In genomic region chr15:94877833-94878232, GRCh38 we compare ENCODE assay signal across 28 cellular contexts.
"Had no signal": no experiment of that assay in that cellular context is flagged by ENCODE, and none has a peak within 500 bp of the region (broad histone marks: within the 10 kb centered on the region; RNA-seq: fewer than 3 reads in every experiment).

No MANE protein-coding gene starts in this region.

- H3K4me3 ChIP-seq: left lung, lower lobe of right lung, mucosa of descending colon, pancreas, prostate gland, skin epidermis, stomach, testis, thyroid gland, transverse colon, upper lobe of left lung, vagina had no signal

- H3K27me3 ChIP-seq: left lung, pancreas, stomach, testis, thyroid gland, transverse colon, upper lobe of left lung, vagina had no signal

- DNase-seq: hippocampal formation; kidney; left colon; left lung; lower lobe of right lung; mammary epithelial cell; midbrain; mucosa of descending colon; naive thymus-derived CD4-positive, alpha-beta T cell; nucleus accumbens; pancreas; posterior cingulate gyrus; retina; right cardiac atrium; stimulated activated CD4-positive, alpha-beta T cell treated with anti-CD3 and anti-CD28 coated beads, Interleukin-12 subunit alpha, Interleukin-12 subunit beta, amount 100 ng/mL, for 4 hours; stimulated activated CD4-positive, alpha-beta T cell treated with anti-CD3 and anti-CD28 coated beads, Interleukin-15, amount 100 ng/mL, for 24 hours; stimulated activated CD4-positive, alpha-beta T cell treated with anti-CD3 and anti-CD28 coated beads, Interleukin-2, amount 100 ng/mL, for 24 hours; stimulated activated CD4-positive, alpha-beta T cell treated with anti-CD3 and anti-CD28 coated beads, Interleukin-4, amount 100 ng/mL, for 1 hour; stimulated activated naive B cell treated with anti-CD40 and anti-IgM and Interleukin-4, amounts not matched to agents 10 μg/mL and 1 μg/mL and 100 μg/mL, for 72 hours; stimulated activated naive CD8-positive, alpha-beta T cell treated with anti-CD3 and anti-CD28 coated beads, Interleukin-15, Interleukin-2, amounts not matched to agents 100 U/mL and 50 U/mL, for 24 hours; stomach; testis; thyroid gland; transverse colon; upper lobe of left lung had no signal

- H3K27ac ChIP-seq: left lung, lower lobe of right lung, pancreas, prostate gland, skin epidermis, stomach, testis, thyroid gland, transverse colon, upper lobe of left lung, vagina had no signal

- H3K4me1 ChIP-seq: left lung, lower lobe of right lung, pancreas, prostate gland, stomach, testis, thyroid gland, transverse colon, upper lobe of left lung, vagina had no signal

- H3K36me3 ChIP-seq: left lung, lower lobe of right lung, pancreas, prostate gland, stomach, thyroid gland, transverse colon, upper lobe of left lung, vagina had no signal
